ENCODE assay signal across 1 cellular context in the genomic region with DNA sequence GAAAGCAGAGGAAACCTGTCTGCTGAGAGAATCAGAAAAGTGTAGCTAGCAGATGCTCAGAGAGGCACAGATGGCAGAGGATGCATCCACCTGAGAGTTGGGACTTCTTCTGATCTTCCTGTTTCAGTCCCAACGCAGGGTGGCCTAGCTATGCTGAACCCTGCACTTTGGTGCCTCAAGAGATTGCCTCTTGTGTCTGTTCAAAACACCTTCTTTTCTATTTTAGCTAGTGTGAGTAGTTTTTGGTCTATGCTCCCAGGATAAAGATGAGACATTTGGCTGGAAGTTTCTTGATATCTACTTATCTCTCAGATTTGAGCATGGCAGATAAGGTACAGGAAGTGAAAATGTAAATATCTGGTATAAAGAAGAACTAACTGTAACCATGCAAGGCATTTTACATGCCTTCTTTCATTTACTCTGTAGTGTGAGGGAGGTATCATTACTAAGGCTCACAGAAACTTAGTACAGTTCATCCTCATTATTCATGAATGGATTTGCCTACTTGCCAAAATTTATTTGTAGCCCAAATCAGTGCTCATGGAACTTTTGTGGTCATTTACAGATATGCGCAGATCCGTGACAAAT.
TF ChIP-seq lines count a peak whose summit lies in the region.

No MANE protein-coding gene starts in this region.

TF ChIP-seq in liver, 16 proteins besides CTCF, POLR2A, EP300 and RAD21:
- TF ChIP-seq, protein P1, sequence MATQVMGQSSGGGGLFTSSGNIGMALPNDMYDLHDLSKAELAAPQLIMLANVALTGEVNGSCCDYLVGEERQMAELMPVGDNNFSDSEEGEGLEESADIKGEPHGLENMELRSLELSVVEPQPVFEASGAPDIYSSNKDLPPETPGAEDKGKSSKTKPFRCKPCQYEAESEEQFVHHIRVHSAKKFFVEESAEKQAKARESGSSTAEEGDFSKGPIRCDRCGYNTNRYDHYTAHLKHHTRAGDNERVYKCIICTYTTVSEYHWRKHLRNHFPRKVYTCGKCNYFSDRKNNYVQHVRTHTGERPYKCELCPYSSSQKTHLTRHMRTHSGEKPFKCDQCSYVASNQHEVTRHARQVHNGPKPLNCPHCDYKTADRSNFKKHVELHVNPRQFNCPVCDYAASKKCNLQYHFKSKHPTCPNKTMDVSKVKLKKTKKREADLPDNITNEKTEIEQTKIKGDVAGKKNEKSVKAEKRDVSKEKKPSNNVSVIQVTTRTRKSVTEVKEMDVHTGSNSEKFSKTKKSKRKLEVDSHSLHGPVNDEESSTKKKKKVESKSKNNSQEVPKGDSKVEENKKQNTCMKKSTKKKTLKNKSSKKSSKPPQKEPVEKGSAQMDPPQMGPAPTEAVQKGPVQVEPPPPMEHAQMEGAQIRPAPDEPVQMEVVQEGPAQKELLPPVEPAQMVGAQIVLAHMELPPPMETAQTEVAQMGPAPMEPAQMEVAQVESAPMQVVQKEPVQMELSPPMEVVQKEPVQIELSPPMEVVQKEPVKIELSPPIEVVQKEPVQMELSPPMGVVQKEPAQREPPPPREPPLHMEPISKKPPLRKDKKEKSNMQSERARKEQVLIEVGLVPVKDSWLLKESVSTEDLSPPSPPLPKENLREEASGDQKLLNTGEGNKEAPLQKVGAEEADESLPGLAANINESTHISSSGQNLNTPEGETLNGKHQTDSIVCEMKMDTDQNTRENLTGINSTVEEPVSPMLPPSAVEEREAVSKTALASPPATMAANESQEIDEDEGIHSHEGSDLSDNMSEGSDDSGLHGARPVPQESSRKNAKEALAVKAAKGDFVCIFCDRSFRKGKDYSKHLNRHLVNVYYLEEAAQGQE (IDR thresholded peaks at IDR 0.05): no peak
- TF ChIP-seq, protein P2, sequence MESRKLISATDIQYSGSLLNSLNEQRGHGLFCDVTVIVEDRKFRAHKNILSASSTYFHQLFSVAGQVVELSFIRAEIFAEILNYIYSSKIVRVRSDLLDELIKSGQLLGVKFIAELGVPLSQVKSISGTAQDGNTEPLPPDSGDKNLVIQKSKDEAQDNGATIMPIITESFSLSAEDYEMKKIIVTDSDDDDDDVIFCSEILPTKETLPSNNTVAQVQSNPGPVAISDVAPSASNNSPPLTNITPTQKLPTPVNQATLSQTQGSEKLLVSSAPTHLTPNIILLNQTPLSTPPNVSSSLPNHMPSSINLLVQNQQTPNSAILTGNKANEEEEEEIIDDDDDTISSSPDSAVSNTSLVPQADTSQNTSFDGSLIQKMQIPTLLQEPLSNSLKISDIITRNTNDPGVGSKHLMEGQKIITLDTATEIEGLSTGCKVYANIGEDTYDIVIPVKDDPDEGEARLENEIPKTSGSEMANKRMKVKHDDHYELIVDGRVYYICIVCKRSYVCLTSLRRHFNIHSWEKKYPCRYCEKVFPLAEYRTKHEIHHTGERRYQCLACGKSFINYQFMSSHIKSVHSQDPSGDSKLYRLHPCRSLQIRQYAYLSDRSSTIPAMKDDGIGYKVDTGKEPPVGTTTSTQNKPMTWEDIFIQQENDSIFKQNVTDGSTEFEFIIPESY (IDR thresholded peaks at IDR 0.05): no peak
- TF ChIP-seq GABPA (IDR thresholded peaks at IDR 0.05 in 1 of 2, conservative IDR thresholded peaks at IDR 0.05 in 1 of 2) (no peak), SP1 (IDR thresholded peaks at IDR 0.05) (no peak), FOXA2 (IDR thresholded peaks at IDR 0.05) (no peak), YY1 (IDR thresholded peaks at IDR 0.05) (no peak), RXRA (IDR thresholded peaks at IDR 0.05) (no peak), HNF4A (conservative IDR thresholded peaks at IDR 0.05) (no peak), EGR1 (IDR thresholded peaks at IDR 0.05; ENCODE audit: low read depth in 2 of 2) (no peak), HNF4G (IDR thresholded peaks at IDR 0.05) (no peak), JUND (IDR thresholded peaks at IDR 0.05) (no peak), NR2F2 (IDR thresholded peaks at IDR 0.05) (no peak), TAF1 (conservative IDR thresholded peaks at IDR 0.05) (no peak), FOXA1 (IDR thresholded peaks at IDR 0.05) (no peak)
- TF ChIP-seq, protein P3, sequence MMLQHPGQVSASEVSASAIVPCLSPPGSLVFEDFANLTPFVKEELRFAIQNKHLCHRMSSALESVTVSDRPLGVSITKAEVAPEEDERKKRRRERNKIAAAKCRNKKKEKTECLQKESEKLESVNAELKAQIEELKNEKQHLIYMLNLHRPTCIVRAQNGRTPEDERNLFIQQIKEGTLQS (IDR thresholded peaks at IDR 0.05): no peak
- TF ChIP-seq, protein P4, sequence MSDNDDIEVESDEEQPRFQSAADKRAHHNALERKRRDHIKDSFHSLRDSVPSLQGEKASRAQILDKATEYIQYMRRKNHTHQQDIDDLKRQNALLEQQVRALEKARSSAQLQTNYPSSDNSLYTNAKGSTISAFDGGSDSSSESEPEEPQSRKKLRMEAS (IDR thresholded peaks at IDR 0.05): no peak
